ENCODE assay signal across 14 cellular contexts in the genomic region with DNA sequence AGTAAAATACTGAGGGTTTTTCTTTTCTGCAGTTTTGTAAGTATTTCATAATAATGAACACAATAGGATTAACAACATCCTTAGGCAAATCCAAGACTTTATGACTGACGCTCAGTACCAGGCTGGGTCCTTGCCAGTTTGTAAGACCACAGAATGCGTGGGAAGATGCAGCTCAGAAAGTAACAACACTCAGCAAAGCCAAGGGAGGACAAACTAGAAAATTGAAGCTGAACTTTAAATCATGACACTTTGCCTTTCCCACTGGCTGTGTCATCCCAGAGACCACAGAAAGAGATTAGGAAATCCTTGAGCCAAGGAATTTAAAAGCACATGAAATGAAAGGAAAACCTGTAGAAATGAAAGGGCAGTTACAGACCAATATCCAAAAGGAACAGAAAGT.
DNase-seq lines count a peak whose midpoint lies in the region; ATAC-seq and TF ChIP-seq lines count a peak whose summit lies in the region.
"Had no signal": no experiment of that assay in that cellular context is flagged by ENCODE, and none has a peak within 500 bp of the region (broad histone marks: within the 10 kb centered on the region; RNA-seq: fewer than 3 reads in every experiment).

No MANE protein-coding gene starts in this region.

- H4K20me1 ChIP-seq in smooth muscle cell (ENCODE audit: low read depth), result no peaks in the 10 kb centered on the region

- no peaks in the 10 kb centered on the region for H3K27me3 ChIP-seq in smooth muscle cell (ENCODE audit: low read depth)
- H3K27me3 ChIP-seq: esophagus muscularis mucosa had no signal

- no peak for ATAC-seq in GM19035 (IDR thresholded peaks at IDR 0.05; ENCODE audit: unreplicated experiment)
- ATAC-seq: activated CD8-positive, alpha-beta memory T cell treated with anti-CD3 and anti-CD28 coated beads, Interleukin-2, amount 10 ng/mL, durations not matched to agents 7 days and 5 days; Right ventricle myocardium inferior had no signal

- H3F3A ChIP-seq in smooth muscle cell (ENCODE audit: low read depth), result no peaks in the 10 kb centered on the region

- no peaks in the 10 kb centered on the region for H3K36me3 ChIP-seq in smooth muscle cell (ENCODE audit: low read depth)
- H3K36me3 ChIP-seq: esophagus muscularis mucosa had no signal

- DNase-seq in H4 (ENCODE audit: low spot score), result peak; percentile 89
- DNase-seq in T1000 (lab: John Stamatoyannopoulos, UW), result peak; percentile 16
- peak; percentile 72 for DNase-seq in fibroblast of pulmonary artery (ENCODE audit: low read depth)
- no peak for DNase-seq in smooth muscle cell (lab: John Stamatoyannopoulos, UW; ENCODE audit: unreplicated experiment)
- DNase-seq in ACHN, result no peak
- no peak for DNase-seq in NCI-H82 treated with DMSO at 0.1 percent for 48 hours (lab: John Stamatoyannopoulos, UW; ENCODE audit: unreplicated experiment)
- DNase-seq: activated CD8-positive, alpha-beta memory T cell treated with anti-CD3 and anti-CD28 coated beads, Interleukin-2, amount 10 ng/mL, durations not matched to agents 7 days and 5 days; activated naive CD4-positive, alpha-beta T cell treated with anti-CD3 and anti-CD28 coated beads, Interleukin-2, amount 50 U/mL, for 16 hours; CD4-positive, alpha-beta memory T cell; naive B cell; NCI-H69 had no signal

- no peaks in the 10 kb centered on the region for H3K79me2 ChIP-seq in smooth muscle cell (ENCODE audit: low read depth)

- no peak overlapping the region for H2AFZ ChIP-seq in smooth muscle cell (ENCODE audit: low read depth)

- H3K4me2 ChIP-seq in smooth muscle cell, result peak overlapping the region; percentile 71

- no peak overlapping the region for H3K9ac ChIP-seq in smooth muscle cell (ENCODE audit: low read depth)

- 8% methylated on average over 2 of the region's 2 CpGs for WGBS in smooth muscle cell (ENCODE audit: low lambda C conversion rate)

- TF ChIP-seq CTCF in fibroblast of pulmonary artery (IDR thresholded peaks at IDR 0.05; ENCODE audit: low read length, missing control alignments) (no peak), smooth muscle cell (IDR thresholded peaks at IDR 0.05; ENCODE audit: borderline replicate concordance, insufficient read depth, poor library complexity, severe bottlenecking) (no peak)

- peak overlapping the region; percentile 21 for H3K27ac ChIP-seq in smooth muscle cell (ENCODE audit: low read depth)
- H3K27ac ChIP-seq: esophagus muscularis mucosa had no signal

- H3K9me3 ChIP-seq in smooth muscle cell (replicated peaks; ENCODE audit: low read depth), result no peaks in the 10 kb centered on the region
- H3K9me3 ChIP-seq: esophagus muscularis mucosa had no signal

- in situ Hi-C loops in ACHN (cut with HindIII; ENCODE audit: low pct_ligation_motif_present, low pct_unique_long_range_greater_than_20kb, low sequenced_read_pairs), result no loop called here

- no peak overlapping the region for H3K4me3 ChIP-seq in fibroblast of pulmonary artery (replicated peaks; ENCODE audit: low read depth, low read length)
- H3K4me3 ChIP-seq in smooth muscle cell, result no peak overlapping the region
- H3K4me3 ChIP-seq: esophagus muscularis mucosa had no signal

- peaks cover 7% of the 10 kb centered on the region for H3K4me1 ChIP-seq in smooth muscle cell (ENCODE audit: low read depth)

Comparison
In these comparisons a context has a peak if more than half of its experiments do, and no peak if none do; other contexts are left out.
1. DNase-seq: peak in H4 (single experiment), T1000 (single experiment) and fibroblast of pulmonary artery (single experiment); none in smooth muscle cell (single experiment), ACHN (single experiment) and NCI-H82 treated with DMSO at 0.1 percent for 48 hours (single experiment).